In the genomic region with DNA sequence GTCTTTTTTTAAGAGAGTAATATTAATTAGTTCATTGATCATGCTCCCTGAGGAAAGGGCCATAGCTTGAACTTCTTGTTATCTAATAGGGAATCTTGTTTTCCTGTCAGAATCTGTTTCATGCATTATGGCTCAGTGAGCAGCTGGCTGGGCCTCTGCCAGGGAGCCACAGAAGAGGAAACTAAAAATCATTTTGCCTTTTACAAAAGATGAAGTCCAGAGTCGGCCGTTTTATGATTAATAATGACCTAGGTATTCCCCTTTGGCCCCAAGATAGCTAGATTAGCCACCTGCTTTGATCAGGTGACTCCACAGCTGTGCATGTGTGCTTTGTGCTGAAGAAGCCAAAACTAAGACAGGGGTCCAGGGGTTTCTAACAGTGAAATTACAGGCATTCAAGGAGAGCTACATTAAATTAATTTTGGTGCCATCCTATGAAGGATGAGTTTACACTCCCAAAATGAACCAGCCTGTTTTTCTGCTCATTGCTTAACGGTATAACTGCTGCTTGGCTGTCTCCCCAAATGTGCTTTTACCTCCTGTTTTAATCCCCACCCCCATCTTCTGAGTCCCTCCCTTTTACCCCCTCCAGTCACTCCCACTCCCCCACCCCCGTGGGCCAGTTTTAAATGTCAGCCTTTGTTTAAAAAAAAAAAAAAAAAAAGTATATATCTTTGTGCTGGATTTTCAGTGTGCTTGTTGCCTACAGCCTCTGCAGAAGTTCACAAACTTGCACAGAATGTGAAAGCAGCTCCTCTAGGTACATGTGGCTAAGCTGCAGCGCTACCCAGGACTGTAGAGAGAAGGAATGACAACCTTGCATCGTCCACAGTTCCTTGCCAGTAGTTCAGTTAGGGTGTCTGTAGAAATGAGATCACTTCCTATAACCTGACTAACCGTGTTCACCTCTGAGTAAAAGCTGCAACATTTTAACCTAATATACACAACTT, we compare ENCODE assay signal across 8 cellular contexts.
DNase-seq lines count a peak whose midpoint lies in the region; ATAC-seq and TF ChIP-seq lines count a peak whose summit lies in the region.

No MANE protein-coding gene starts in this region.

- no peaks in the 10 kb centered on the region for H4K20me1 ChIP-seq in Karpas-422 (ENCODE audit: insufficient read depth, low read depth, low read length)
- H4K20me1 ChIP-seq in neural progenitor cell (ENCODE audit: low read depth): no peaks in the 10 kb centered on the region

- H3K4me1 ChIP-seq in Karpas-422 (ENCODE audit: low read length): peaks cover 94% of the 10 kb centered on the region
- H3K4me1 ChIP-seq in adipocyte (ENCODE audit: control insufficient read depth, insufficient read depth, low read length): peaks cover 74% of the 10 kb centered on the region
- H3K4me1 ChIP-seq in neural progenitor cell: peaks cover 20% of the 10 kb centered on the region

- no peaks in the 10 kb centered on the region for H3K27me3 ChIP-seq in Karpas-422 (ENCODE audit: low read length)
- no peaks in the 10 kb centered on the region for H3K27me3 ChIP-seq in adipocyte (replicated peaks; ENCODE audit: control insufficient read depth, insufficient read depth, low read length)
- H3K27me3 ChIP-seq in neural progenitor cell: no peaks in the 10 kb centered on the region

- H3K9ac ChIP-seq in Karpas-422 (ENCODE audit: low read length) (peak overlapping the region; percentile 66), adipocyte (ENCODE audit: low read length) (peak overlapping the region; percentile 56), neural progenitor cell (no peak overlapping the region)

- TF ChIP-seq CTCF in neural progenitor cell (IDR thresholded peaks at IDR 0.05): no peak

- H2AFZ ChIP-seq in Karpas-422 (ENCODE audit: low read length) (peak overlapping the region; percentile 66), neural progenitor cell (replicated peaks) (no peak overlapping the region)

- H3K4me2 ChIP-seq in Karpas-422 (ENCODE audit: low read depth, low read length, poor library complexity, severe bottlenecking) (peak overlapping the region; percentile 71), neural progenitor cell (no peak overlapping the region)

- H3K27ac ChIP-seq in Karpas-422 (ENCODE audit: low read length) (peak overlapping the region; percentile 99), neural progenitor cell (no peak overlapping the region)

- ATAC-seq in GM21723 (IDR thresholded peaks at IDR 0.05; ENCODE audit: unreplicated experiment): peak; percentile 43

- H3K79me2 ChIP-seq in Karpas-422 (ENCODE audit: low read length): no peaks in the 10 kb centered on the region
- H3K79me2 ChIP-seq in neural progenitor cell (ENCODE audit: low read depth): no peaks in the 10 kb centered on the region

- H3K9me2 ChIP-seq in Karpas-422 (replicated peaks; ENCODE audit: insufficient read depth, low read length): no peaks in the 10 kb centered on the region

- no peaks in the 10 kb centered on the region for H3K9me3 ChIP-seq in Karpas-422 (ENCODE audit: low read length)
- H3K9me3 ChIP-seq in adipocyte (ENCODE audit: control insufficient read depth, low read length): no peaks in the 10 kb centered on the region
- H3K9me3 ChIP-seq in neural progenitor cell (ENCODE audit: low read depth): no peaks in the 10 kb centered on the region

- H3K4me3 Mint-ChIP-seq in activated T-cell treated with anti-CD3 and anti-CD28 coated beads, Interleukin-2, amount 50 U/mL, for 24 hours: peak overlapping the region; percentile 36
- no peak overlapping the region for H3K4me3 Mint-ChIP-seq in neural progenitor cell

- H3K36me3 ChIP-seq in Karpas-422 (ENCODE audit: insufficient read depth, low read length): no peaks in the 10 kb centered on the region
- H3K36me3 ChIP-seq in adipocyte (ENCODE audit: control insufficient read depth, insufficient read depth, low read length, severe bottlenecking): peaks cover 9% of the 10 kb centered on the region
- H3K36me3 ChIP-seq in neural progenitor cell: no peaks in the 10 kb centered on the region

- H3K36me3 Mint-ChIP-seq in activated T-cell treated with anti-CD3 and anti-CD28 coated beads, Interleukin-2, amount 50 U/mL, for 24 hours (ENCODE audit: low read depth): peaks cover 15% of the 10 kb centered on the region
- H3K36me3 Mint-ChIP-seq in neural progenitor cell: peaks cover 18% of the 10 kb centered on the region

- no peak for DNase-seq in activated T-cell treated with anti-CD3 and anti-CD28 coated beads, Interleukin-2, amount 50 U/mL, for 24 hours
- no peak for DNase-seq in activated T-cell treated with anti-CD3 and anti-CD28 coated beads, Interleukin-2, amount 50 U/mL, for 1 hour
- DNase-seq in Karpas-422 (peak; percentile 74), adipocyte (ENCODE audit: low read depth) (peak; percentile 28), neural progenitor cell (ENCODE audit: low spot score) (no peak), LoVo (ENCODE audit: low spot score) (no peak), Ammon's horn (ENCODE audit: low spot score) (no peak)

- H3K27ac Mint-ChIP-seq in activated T-cell treated with anti-CD3 and anti-CD28 coated beads, Interleukin-2, amount 50 U/mL, for 24 hours: peak overlapping the region; percentile 66
- peak overlapping the region; percentile 78 for H3K27ac Mint-ChIP-seq in neural progenitor cell

- H3K27me3 Mint-ChIP-seq in activated T-cell treated with anti-CD3 and anti-CD28 coated beads, Interleukin-2, amount 50 U/mL, for 24 hours: no peaks in the 10 kb centered on the region
- H3K27me3 Mint-ChIP-seq in neural progenitor cell (ENCODE audit: insufficient read depth, low read depth): peaks cover 12% of the 10 kb centered on the region

- peaks cover 8% of the 10 kb centered on the region for H3F3A ChIP-seq in neural progenitor cell (ENCODE audit: low read depth)

- peaks cover 12% of the 10 kb centered on the region for H3K9me3 Mint-ChIP-seq in activated T-cell treated with anti-CD3 and anti-CD28 coated beads, Interleukin-2, amount 50 U/mL, for 24 hours
- H3K9me3 Mint-ChIP-seq in neural progenitor cell: peaks cover 6% of the 10 kb centered on the region

- peak overlapping the region; percentile 34 for H3K4me3 ChIP-seq in Karpas-422 (ENCODE audit: low read length)
- H3K4me3 ChIP-seq in adipocyte (ENCODE audit: low read length): no peak overlapping the region
- H3K4me3 ChIP-seq in neural progenitor cell: no peak overlapping the region

- H3K4me1 Mint-ChIP-seq in activated T-cell treated with anti-CD3 and anti-CD28 coated beads, Interleukin-2, amount 50 U/mL, for 24 hours (ENCODE audit: low read depth): peaks cover 68% of the 10 kb centered on the region
- H3K4me1 Mint-ChIP-seq in neural progenitor cell: peaks cover 56% of the 10 kb centered on the region

Comparison
In these comparisons a context has a peak if more than half of its experiments do, and no peak if none do; other contexts are left out.
1. DNase-seq: peak in Karpas-422 (single experiment) and adipocyte (single experiment); none in activated T-cell treated with anti-CD3 and anti-CD28 coated beads, Interleukin-2, amount 50 U/mL, for 24 hours (single experiment), activated T-cell treated with anti-CD3 and anti-CD28 coated beads, Interleukin-2, amount 50 U/mL, for 1 hour (single experiment), neural progenitor cell (single experiment), LoVo (single experiment) and Ammon's horn (single experiment).